In genomic region chr17:17794382-17794781, GRCh38 we compare ENCODE assay signal across 15 cellular contexts. TPM values are rescaled to one million over a fixed set of nuclear protein-coding genes. Genes with fewer than 3 reads are reported as not detected.
DNase-seq lines count a peak whose midpoint lies in the region; ATAC-seq and TF ChIP-seq lines count a peak whose summit lies in the region.
"Had no signal": no experiment of that assay in that cellular context is flagged by ENCODE, and none has a peak within 500 bp of the region (broad histone marks: within the 10 kb centered on the region; RNA-seq: fewer than 3 reads in every experiment).

No MANE protein-coding gene starts in this region.

- no peaks in the 10 kb centered on the region for H3K9me2 ChIP-seq in OCI-LY7 (ENCODE audit: insufficient read depth, low read length)

- H3K27ac ChIP-seq in OCI-LY7 (ENCODE audit: low read depth, low read length, poor library complexity, severe bottlenecking): no peak overlapping the region
- peak overlapping the region; percentile 74; the same call in 1 of the 2 replicates for H3K27ac ChIP-seq in RWPE1
- H3K27ac ChIP-seq in dorsolateral prefrontal cortex: peak overlapping the region in 51 of 59 donors; percentile 5 to 96 (median 85)
- peak overlapping the region; percentile 14 for H3K27ac ChIP-seq in rectal smooth muscle tissue (ENCODE audit: low read depth, low read length)

- CTCF ChIA-PET in OCI-LY7 (lab: Charles Lee; ENCODE audit: unreplicated experiment): no interaction called here
- CTCF ChIA-PET in RWPE1 (lab: Yijun Ruan, JAX): no interaction called here

- no peak overlapping the region for H3K4me3 ChIP-seq in OCI-LY7 (ENCODE audit: low read depth, low read length, poor library complexity, severe bottlenecking)
- no peak overlapping the region for H3K4me3 ChIP-seq in dorsolateral prefrontal cortex
- H3K4me3 ChIP-seq in rectal smooth muscle tissue (ENCODE audit: low read length): no peak overlapping the region
- H3K4me3 ChIP-seq: GM23338 had no signal

- intact Hi-C loops in OCI-LY7 (cut with micrococcal nuclease; ENCODE audit: unreplicated experiment): no loop called here
- intact Hi-C loops in dorsolateral prefrontal cortex (cut with DNase I): loop anchor here in 1 of 2 donors (5.0 kb wide), 1 partner anchor 112 kb away; the partner anchor contains the start of gene RAI1

- no peak for ATAC-seq in HG02798 (IDR thresholded peaks at IDR 0.05; ENCODE audit: poor library complexity, unreplicated experiment)
- ATAC-seq: GM23338, HCT116 had no signal

- no peaks in the 10 kb centered on the region for H3K9me3 ChIP-seq in OCI-LY7 (ENCODE audit: low read length)

- POLR2A ChIA-PET in OCI-LY7 (lab: Charles Lee) (no interaction called here), RWPE1 (lab: Yijun Ruan, JAX; ENCODE audit: low non-redundant PET) (no interaction called here)

- H3K27me3 ChIP-seq in dorsolateral prefrontal cortex (no peaks in the 10 kb centered on the region), rectal smooth muscle tissue (ENCODE audit: control insufficient read depth, insufficient read depth, low read length) (no peaks in the 10 kb centered on the region)

- H3K4me1 ChIP-seq in OCI-LY7 (ENCODE audit: insufficient read depth, low read length, poor library complexity, severe bottlenecking) (no peaks in the 10 kb centered on the region), rectal smooth muscle tissue (ENCODE audit: control insufficient read depth, insufficient read depth, low read length) (peaks cover 16% of the 10 kb centered on the region)

- no peak for DNase-seq in OCI-LY7 (ENCODE audit: low spot score)
- no peak for DNase-seq in RWPE1 (ENCODE audit: low spot score)
- DNase-seq in dorsolateral prefrontal cortex: no peak
- DNase-seq in hepatic stellate cell (ENCODE audit: low spot score): no peak
- no peak for DNase-seq in hippocampal formation (lab: John Stamatoyannopoulos, UW)
- DNase-seq: ACHN; NCI-H1105; NCI-H1694 treated with DMSO at 0.1 percent for 48 hours; NCI-H510A; NCI-H748 treated with DMSO at 0.1 percent for 48 hours; NK-92 treated with Interleukin-12 subunit alpha and Interleukin-12 subunit beta, amount 100 ng/mL, for 24 hours had no signal

- H4K20me1 ChIP-seq in OCI-LY7 (ENCODE audit: insufficient read depth, low read length): no peaks in the 10 kb centered on the region

- H3K79me2 ChIP-seq in OCI-LY7 (ENCODE audit: insufficient read depth, low read depth, low read length): no peaks in the 10 kb centered on the region

- peaks cover 44% of the 10 kb centered on the region for H3K36me3 ChIP-seq in OCI-LY7 (ENCODE audit: insufficient read depth, low read length)
- H3K36me3 ChIP-seq in rectal smooth muscle tissue (ENCODE audit: control insufficient read depth, insufficient read depth, low read length): peaks cover 23% of the 10 kb centered on the region

- no peak for TF ChIP-seq CTCF in OCI-LY7 (conservative IDR thresholded peaks at IDR 0.05; ENCODE audit: low read length)
- TF ChIP-seq CTCF in RWPE1 (conservative IDR thresholded peaks at IDR 0.05; ENCODE audit: low read depth): no peak
- no peak for TF ChIP-seq CTCF in dorsolateral prefrontal cortex (IDR thresholded peaks at IDR 0.05 in 54 of 56, conservative IDR thresholded peaks at IDR 0.05 in 2 of 56; ENCODE audit: low read depth in 1 of 56, partially characterized antibody in 56 of 56)

- BruUV-seq in OCI-LY7 (replicated peaks; lab: Mats Ljungman, UMichigan): TSS peak; percentile 32

- H3K9ac ChIP-seq in rectal smooth muscle tissue (ENCODE audit: low read length): no peak overlapping the region

- no peak overlapping the region for H2AFZ ChIP-seq in OCI-LY7 (ENCODE audit: low read length)
- H2AFZ ChIP-seq: GM23338 had no signal

- no peak overlapping the region for H3K4me2 ChIP-seq in OCI-LY7 (ENCODE audit: low read length)
- H3K4me2 ChIP-seq: GM23338 had no signal

RNA-seq across cellular contexts. Expression of gene SREBF1, which starts 42.4 kb away (rescaled TPM):
- 48.4 and 70.4 TPM in 2 replicates for total RNA-seq in OCI-LY7 (2014; rRNA removed; shearing (Covaris generic))
- 187 and 213 TPM in 2 replicates for total RNA-seq in OCI-LY7 (2022)
- total RNA-seq in dorsolateral prefrontal cortex: 100 to 1,000 TPM in 84 of 120 experiments, 10 to 100 TPM in 36; 57.2 to 359 (median 120) TPM
